7 cellular contexts compared by ENCODE assay signal in the genomic region with DNA sequence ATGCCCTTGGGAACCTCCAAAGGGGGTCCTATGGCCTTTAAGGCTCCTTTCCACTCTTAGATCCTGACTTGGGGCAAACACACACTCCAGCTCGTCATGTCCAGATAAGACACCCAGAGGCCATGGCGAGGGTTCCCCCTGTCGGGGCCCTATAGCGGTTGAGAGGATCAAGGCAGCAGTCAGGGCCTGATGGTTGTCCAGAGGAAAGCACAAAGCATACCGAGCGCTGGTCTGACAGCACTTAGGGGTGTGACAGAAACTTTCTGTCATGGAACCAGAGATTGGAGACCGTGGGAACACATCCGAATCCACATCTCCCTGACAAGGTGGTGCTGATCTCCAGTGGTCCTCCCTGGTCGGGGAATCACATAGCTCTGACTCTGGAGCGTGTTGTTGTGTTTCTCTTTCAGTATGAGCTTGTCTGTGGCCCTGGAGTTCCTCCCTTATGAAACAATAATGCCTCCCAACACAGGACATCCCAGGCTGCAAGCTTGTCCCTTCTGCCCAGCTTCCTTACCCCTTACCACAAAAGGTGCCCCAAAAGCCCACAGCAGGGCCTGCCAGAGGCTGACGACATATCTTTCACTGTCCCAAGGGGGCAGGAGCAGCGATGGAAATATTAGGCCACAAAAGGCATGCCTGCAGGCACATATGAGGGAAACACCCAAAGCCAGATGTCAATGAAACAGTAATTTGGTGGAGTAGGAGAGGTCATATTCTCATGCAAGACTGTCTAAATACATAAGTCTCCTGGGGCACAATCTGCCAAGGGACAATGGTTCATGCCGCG.
DNase-seq lines count a peak whose midpoint lies in the region; TF ChIP-seq lines count a peak whose summit lies in the region.
"Not testable (repeated sequence)": the region's sequence is repeated elsewhere in the genome, so short reads cannot be mapped to it uniquely, and the experiment has no call there.

No MANE protein-coding gene starts in this region.

- not testable (repeated sequence) for H2BK12ac ChIP-seq in neuronal stem cell (ENCODE audit: low read length)

- H2BK15ac ChIP-seq in neuronal stem cell (ENCODE audit: low read length): not testable (repeated sequence)

- not testable (repeated sequence) for H3K9me3 ChIP-seq in cardiac muscle cell (ENCODE audit: low read depth); neuronal stem cell (replicated peaks in 1 of 2; ENCODE audit: control insufficient read depth in 2 of 2, insufficient read depth in 1 of 2, low read depth in 1 of 2, low read length in 2 of 2)

- not testable (repeated sequence) for H4K8ac ChIP-seq in neuronal stem cell (ENCODE audit: low read depth, low read length)

- not testable (repeated sequence) for H3K4me3 ChIP-seq in cardiac muscle cell; neuronal stem cell (ENCODE audit: low read length in 2 of 2)

- H2AK5ac ChIP-seq in neuronal stem cell (ENCODE audit: low read depth, low read length): not testable (repeated sequence)

- H3K27me3 ChIP-seq in cardiac muscle cell; neuronal stem cell (ENCODE audit: control insufficient read depth in 3 of 3, insufficient read depth in 3 of 3, low read depth in 1 of 3, low read length in 3 of 3): not testable (repeated sequence)

- no CpG with 5 or more reads among the region's 14 CpGs for WGBS in neuronal stem cell (ENCODE audit: extremely low coverage in 2 of 2, insufficient read length in 2 of 2, insufficient replicate concordance in 1 of 2), 2 donors

- H3K4me1 ChIP-seq in cardiac muscle cell (ENCODE audit: low read depth); neuronal stem cell (ENCODE audit: control insufficient read depth in 2 of 2, insufficient read depth in 1 of 2, low read depth in 1 of 2, low read length in 2 of 2): not testable (repeated sequence)

- H3K27ac ChIP-seq in cardiac muscle cell: peak overlapping the region; percentile 94
- H3K27ac ChIP-seq in neuronal stem cell (replicated peaks; ENCODE audit: low read length): not testable (repeated sequence)

- H2BK5ac ChIP-seq in neuronal stem cell (ENCODE audit: low read length): not testable (repeated sequence)

- not testable (repeated sequence) for H3K36me3 ChIP-seq in cardiac muscle cell; neuronal stem cell (replicated peaks in 1 of 2; ENCODE audit: control insufficient read depth in 2 of 2, insufficient read depth in 2 of 2, low read length in 2 of 2)

- not testable (repeated sequence) for TF ChIP-seq CTCF in cardiac muscle cell (IDR thresholded peaks at IDR 0.05; ENCODE audit: low read depth, low read length)

- H2BK120ac ChIP-seq in neuronal stem cell (ENCODE audit: low read depth, low read length): not testable (repeated sequence)

- H3K79me1 ChIP-seq in neuronal stem cell (ENCODE audit: low read depth, low read length): not testable (repeated sequence)

- not testable (repeated sequence) for H3K4me2 ChIP-seq in neuronal stem cell (ENCODE audit: insufficient read depth, low read length, poor library complexity, severe bottlenecking)

- H3K23ac ChIP-seq in neuronal stem cell (ENCODE audit: low read depth, low read length, poor library complexity): peak overlapping the region; percentile 0

- not testable (repeated sequence) for H3K14ac ChIP-seq in neuronal stem cell (ENCODE audit: low read length)

- H4K91ac ChIP-seq in neuronal stem cell (ENCODE audit: low read depth, low read length, poor library complexity): not testable (repeated sequence)

- not testable (repeated sequence) for H2AFZ ChIP-seq in neuronal stem cell (ENCODE audit: low read length)

- H3K18ac ChIP-seq in neuronal stem cell (ENCODE audit: low read length): not testable (repeated sequence)

- H3K9ac ChIP-seq in neuronal stem cell (ENCODE audit: low read depth, low read length, poor library complexity): not testable (repeated sequence)

- DNase-seq in AG20443 (ENCODE audit: low spot score): peak; percentile 20
- DNase-seq in GM03348 (ENCODE audit: low spot score): peak; percentile 5
- DNase-seq in NCI-H2171 treated with DMSO at 0.1 percent for 48 hours (lab: John Stamatoyannopoulos, UW): peak; percentile 12
- peak; percentile 18 for DNase-seq in dedifferentiated amniotic fluid mesenchymal stem cell (ENCODE audit: extremely low spot score)
- DNase-seq in fibroblast of gingiva (ENCODE audit: low read depth): peak; percentile 50
- peak in 1 of 2 donors; percentile 92 for DNase-seq in cardiac muscle cell (ENCODE audit: low read depth in 1 of 2, low spot score in 1 of 2)
- DNase-seq in neuronal stem cell (ENCODE audit: low spot score): not testable (repeated sequence)

- H3K4ac ChIP-seq in neuronal stem cell (ENCODE audit: low read length): not testable (repeated sequence)
